10 cellular contexts compared by ENCODE assay signal in genomic region chr11:67304511-67305113, GRCh38. TPM values are rescaled to one million over a fixed set of nuclear protein-coding genes. Genes with fewer than 3 reads are reported as not detected.
DNase-seq lines count a peak whose midpoint lies in the region; TF ChIP-seq lines count a peak whose summit lies in the region.
"Had no signal": no experiment of that assay in that cellular context is flagged by ENCODE, and none has a peak within 500 bp of the region (broad histone marks: within the 10 kb centered on the region; RNA-seq: fewer than 3 reads in every experiment).

No MANE protein-coding gene starts in this region.

- no peak overlapping the region for H4K5ac ChIP-seq in mesendoderm (ENCODE audit: low read length)

- peaks cover 5% of the 10 kb centered on the region for H3K4me1 Mint-ChIP-seq in activated naive CD4-positive, alpha-beta T cell treated with anti-CD3 and anti-CD28 coated beads, Interleukin-2, amount 50 U/mL, for 24 hours
- peaks cover 10% of the 10 kb centered on the region for H3K4me1 Mint-ChIP-seq in type B pancreatic cell (ENCODE audit: unreplicated experiment)

- H3K18ac ChIP-seq in mesendoderm (ENCODE audit: low read length): no peak overlapping the region

- no peaks in the 10 kb centered on the region for H3K9me3 Mint-ChIP-seq in activated naive CD4-positive, alpha-beta T cell treated with anti-CD3 and anti-CD28 coated beads, Interleukin-2, amount 50 U/mL, for 24 hours
- no peaks in the 10 kb centered on the region for H3K9me3 Mint-ChIP-seq in type B pancreatic cell
- H3K9me3 Mint-ChIP-seq: naive B cell had no signal

- WGBS in mesendoderm (ENCODE audit: extremely low coverage, insufficient coverage, low lambda C conversion rate): no CpG with 5 or more reads among the region's 14 CpGs

- peak overlapping the region; percentile 74 for H2AK5ac ChIP-seq in mesendoderm (ENCODE audit: low read length)

- H3K27ac ChIP-seq in mesendoderm (ENCODE audit: low read depth, low read length): no peak overlapping the region

- H2BK5ac ChIP-seq in mesendoderm (ENCODE audit: low read length): no peak overlapping the region

- peak overlapping the region; percentile 94 for H3K4me2 ChIP-seq in mesendoderm (ENCODE audit: low read length)

- no peaks in the 10 kb centered on the region for H3K79me1 ChIP-seq in mesendoderm (ENCODE audit: low read length)

- H3K36me3 ChIP-seq in mesendoderm (ENCODE audit: control insufficient read depth, insufficient read depth, low read length): peaks cover 6% of the 10 kb centered on the region

- H4K8ac ChIP-seq in mesendoderm (ENCODE audit: low read depth, low read length): no peak overlapping the region

- H3K23ac ChIP-seq in mesendoderm (ENCODE audit: low read length): no peak overlapping the region

- H3K4me3 Mint-ChIP-seq in activated naive CD4-positive, alpha-beta T cell treated with anti-CD3 and anti-CD28 coated beads, Interleukin-2, amount 50 U/mL, for 24 hours: peak overlapping the region; percentile 11
- peak overlapping the region; percentile 69 for H3K4me3 Mint-ChIP-seq in type B pancreatic cell

- H3K79me2 ChIP-seq in mesendoderm (ENCODE audit: control insufficient read depth, insufficient read depth, low read length): no peaks in the 10 kb centered on the region

- peak overlapping the region; percentile 92 for H3K56ac ChIP-seq in mesendoderm (ENCODE audit: low read length)

- H3K36me3 Mint-ChIP-seq in activated naive CD4-positive, alpha-beta T cell treated with anti-CD3 and anti-CD28 coated beads, Interleukin-2, amount 50 U/mL, for 24 hours: no peaks in the 10 kb centered on the region
- no peaks in the 10 kb centered on the region for H3K36me3 Mint-ChIP-seq in type B pancreatic cell
- H3K36me3 Mint-ChIP-seq: naive B cell had no signal

- H3K27ac Mint-ChIP-seq in activated naive CD4-positive, alpha-beta T cell treated with anti-CD3 and anti-CD28 coated beads, Interleukin-2, amount 50 U/mL, for 24 hours: no peak overlapping the region
- peak overlapping the region; percentile 68 for H3K27ac Mint-ChIP-seq in type B pancreatic cell

- no peak for DNase-seq in activated naive CD4-positive, alpha-beta T cell treated with Interleukin-2 at 50 U/mL for 16 hours
- DNase-seq in cardiac fibroblast (ENCODE audit: low read depth in 2 of 2) (no peak), mesendoderm (no peak), type B pancreatic cell (ENCODE audit: extremely low spot score, unreplicated experiment) (no peak), C1 segment of cervical spinal cord (lab: John Stamatoyannopoulos, UW) (no peak), globus pallidus (ENCODE audit: low spot score) (no peak)
- DNase-seq in stimulated activated CD4-positive, alpha-beta T cell treated with anti-CD3 and anti-CD28 coated beads, Interleukin-4, amount 100 ng/mL, for 4 hours: no peak
- DNase-seq: naive B cell, NCI-H2029 treated with DMSO at 0.1 percent for 48 hours had no signal

- no peaks in the 10 kb centered on the region for H3K27me3 Mint-ChIP-seq in activated naive CD4-positive, alpha-beta T cell treated with anti-CD3 and anti-CD28 coated beads, Interleukin-2, amount 50 U/mL, for 24 hours
- H3K27me3 Mint-ChIP-seq in type B pancreatic cell: no peaks in the 10 kb centered on the region
- H3K27me3 Mint-ChIP-seq: naive B cell had no signal

- H3K4me3 ChIP-seq in cardiac fibroblast (replicated peaks in 1 of 2; ENCODE audit: low read depth in 2 of 2, low read length in 2 of 2): peak overlapping the region; percentile 68 to 84
- H3K4me3 ChIP-seq in mesendoderm (ENCODE audit: low read length): no peak overlapping the region

- H3K9ac ChIP-seq in mesendoderm (ENCODE audit: low read length): peak overlapping the region; percentile 83

- H2BK15ac ChIP-seq in mesendoderm (replicated peaks; ENCODE audit: low read depth): no peak overlapping the region

- peaks cover 7% of the 10 kb centered on the region for H3K4me1 ChIP-seq in mesendoderm (ENCODE audit: control insufficient read depth, low read depth, low read length)

- no peak for TF ChIP-seq CTCF in cardiac fibroblast (IDR thresholded peaks at IDR 0.05; ENCODE audit: low read depth, low read length)
- TF ChIP-seq CTCF in type B pancreatic cell (conservative IDR thresholded peaks at IDR 0.05): no peak

- no peak overlapping the region for H3K4ac ChIP-seq in mesendoderm (ENCODE audit: low read depth, low read length)

- no peaks in the 10 kb centered on the region for H3K27me3 ChIP-seq in mesendoderm (ENCODE audit: insufficient read depth, low read length, poor library complexity)

- no peak overlapping the region for H2BK120ac ChIP-seq in mesendoderm (ENCODE audit: low read depth, low read length)

RNA-seq across cellular contexts. Expression of gene SSH3, which starts 1.3 kb away (rescaled TPM):
- 27.4 TPM for polyA plus RNA-seq in mesendoderm (2013, experiment 1 of 2)
- 28.5 TPM for polyA plus RNA-seq in mesendoderm (2013, experiment 2 of 2)
- total RNA-seq in type B pancreatic cell (ENCODE audit: low replicate concordance): 32.0 and 40.9 TPM in 2 replicates

RNA-seq across cellular contexts. Expression of gene ANKRD13D, which starts 15.5 kb away (rescaled TPM):
- 11.0 TPM for polyA plus RNA-seq in mesendoderm (2013, experiment 1 of 2)
- 12.5 TPM for polyA plus RNA-seq in mesendoderm (2013, experiment 2 of 2)
- total RNA-seq in type B pancreatic cell (ENCODE audit: low replicate concordance): 70.5 and 80.9 TPM in 2 replicates

RNA-seq across cellular contexts. Expression of gene GRK2, which starts 38.3 kb away (rescaled TPM):
- 30.4 TPM for polyA plus RNA-seq in mesendoderm (2013, experiment 1 of 2)
- polyA plus RNA-seq in mesendoderm (2013, experiment 2 of 2): 30.6 TPM
- 53.1 and 62.2 TPM in 2 replicates for total RNA-seq in type B pancreatic cell (ENCODE audit: low replicate concordance)

RNA-seq across cellular contexts. Expression of gene POLD4, which starts 48.7 kb away (rescaled TPM):
- polyA plus RNA-seq in mesendoderm (2013, experiment 1 of 2): 16.0 TPM
- 16.4 TPM for polyA plus RNA-seq in mesendoderm (2013, experiment 2 of 2)
- 15.0 and 29.4 TPM in 2 replicates for total RNA-seq in type B pancreatic cell (ENCODE audit: low replicate concordance)
